ENCODE assay signal across 1 cellular context in genomic region chr21:41367598-41368360, GRCh38.
TF ChIP-seq lines count a peak whose summit lies in the region.

No MANE protein-coding gene starts in this region.

TF ChIP-seq in GM12878, 131 proteins besides CTCF, POLR2A, EP300 and RAD21 (continued from another document):
- TF ChIP-seq MYB (IDR thresholded peaks at IDR 0.05; ENCODE audit: borderline replicate concordance, low read depth, low read length) (no peak), MXI1 (IDR thresholded peaks at IDR 0.05; ENCODE audit: low read depth, low read length) (peak; percentile 91), TBL1XR1 (IDR thresholded peaks at IDR 0.05; ENCODE audit: low read depth, low read length) (peak; percentile 44), ZNF622 (IDR thresholded peaks at IDR 0.05) (no peak), ETV6 (conservative IDR thresholded peaks at IDR 0.05 in 1 of 2, IDR thresholded peaks at IDR 0.05 in 1 of 2; ENCODE audit: borderline replicate concordance in 1 of 2, low read depth in 1 of 2) (no peak), SUZ12 (IDR thresholded peaks at IDR 0.05; ENCODE audit: unreplicated experiment) (no peak), RCOR1 (conservative IDR thresholded peaks at IDR 0.05; ENCODE audit: low read depth, low read length) (0 out of 2 replicates have a peak, but pooled peaks have one; percentile 48), ELK1 (IDR thresholded peaks at IDR 0.05; ENCODE audit: low read depth, low read length) (no peak), KDM1A (IDR thresholded peaks at IDR 0.05; ENCODE audit: borderline replicate concordance) (no peak), IRF3 (IDR thresholded peaks at IDR 0.05) (no peak), USF2 (IDR thresholded peaks at IDR 0.05; ENCODE audit: borderline replicate concordance, low read depth, low read length) (peak; percentile 19; the same call in 1 of the 2 replicates), CBX3 (IDR thresholded peaks at IDR 0.05; ENCODE audit: borderline replicate concordance, low read depth) (no peak), CEBPB (IDR thresholded peaks at IDR 0.05; ENCODE audit: borderline replicate concordance in 1 of 2, low read depth in 2 of 2, low read length in 2 of 2) (no peak), CHD4 (IDR thresholded peaks at IDR 0.05) (no peak), KLF5 (IDR thresholded peaks at IDR 0.05; ENCODE audit: partially characterized antibody) (no peak), TCF7 (IDR thresholded peaks at IDR 0.05; ENCODE audit: borderline replicate concordance) (no peak)
